ENCODE assay signal across 39 cellular contexts in the genomic region with DNA sequence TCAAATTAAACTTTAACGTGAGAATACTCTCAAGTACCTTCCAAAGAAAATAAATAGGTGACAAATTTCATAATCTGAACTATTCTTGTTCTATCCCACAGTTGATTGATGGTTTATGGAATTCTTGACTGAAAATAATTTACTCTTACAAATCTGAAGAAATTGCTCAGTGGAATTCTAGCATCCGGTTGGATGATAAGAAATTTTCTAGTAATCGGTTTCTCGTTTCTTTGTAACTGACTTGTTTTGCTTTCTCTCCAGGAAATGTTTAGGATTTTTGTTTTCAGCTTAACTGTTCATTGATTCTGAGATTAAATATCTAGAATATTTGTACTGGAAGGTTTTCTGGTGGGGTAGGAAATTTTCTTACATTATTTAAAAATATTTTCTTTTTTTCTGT.
"Had no signal": no experiment of that assay in that cellular context is flagged by ENCODE, and none has a peak within 500 bp of the region (broad histone marks: within the 10 kb centered on the region; RNA-seq: fewer than 3 reads in every experiment).

No MANE protein-coding gene starts in this region.

- H3K36me3 ChIP-seq: adrenal gland, brain microvascular endothelial cell, breast epithelium had no signal

- FAIRE-seq: astrocyte, TTC549 had no signal

- H3K4me1 Mint-ChIP-seq: activated CD4-positive, alpha-beta memory T cell treated with anti-CD3 and anti-CD28 coated beads, Interleukin-2, amount 10 ng/mL, durations not matched to agents 7 days and 5 days; activated CD4-positive, alpha-beta T cell treated with anti-CD3 and anti-CD28 coated beads for 36 hours; activated CD4-positive, alpha-beta T cell treated with anti-CD3 and anti-CD28 coated beads, Interleukin-2, amount 10 ng/mL, durations not matched to agents 7 days and 5 days; activated CD8-positive, alpha-beta memory T cell treated with anti-CD3 and anti-CD28 coated beads, Interleukin-2, amount 10 ng/mL, durations not matched to agents 7 days and 5 days; activated naive CD8-positive, alpha-beta T cell treated with anti-CD3 and anti-CD28 coated beads for 36 hours; activated T-helper 17 cell treated with anti-CD3 and anti-CD28 coated beads, Interleukin-2, amount 50 U/mL, for 72 hours; central memory CD8-positive, alpha-beta T cell had no signal

- DNase-seq: activated CD4-positive, alpha-beta memory T cell treated with anti-CD3 and anti-CD28 coated beads, Interleukin-2, amount 10 ng/mL, durations not matched to agents 7 days and 5 days; activated CD4-positive, alpha-beta T cell treated with anti-CD3 and anti-CD28 coated beads for 1 hour; activated CD4-positive, alpha-beta T cell treated with anti-CD3 and anti-CD28 coated beads for 36 hours; activated CD4-positive, alpha-beta T cell treated with anti-CD3 and anti-CD28 coated beads for 48 hours; activated CD4-positive, alpha-beta T cell treated with anti-CD3 and anti-CD28 coated beads, Interleukin-2, amount 10 ng/mL, durations not matched to agents 7 days and 5 days; activated CD4-positive, alpha-beta T cell treated with anti-CD3 and anti-CD28 coated beads, Interleukin-2, amount 50 U/mL, for 48 hours; activated CD4-positive, CD25-positive, alpha-beta regulatory T cell; activated CD8-positive, alpha-beta memory T cell treated with anti-CD3 and anti-CD28 coated beads for 24 hours; activated CD8-positive, alpha-beta memory T cell treated with anti-CD3 and anti-CD28 coated beads, Interleukin-2, amount 10 ng/mL, durations not matched to agents 7 days and 5 days; activated CD8-positive, alpha-beta memory T cell treated with anti-CD3 and anti-CD28 coated beads, Interleukin-2, amount 50 U/mL, for 48 hours; activated CD8-positive, alpha-beta T cell treated with anti-CD3 and anti-CD28 coated beads, Interleukin-2, amount 10 ng/mL, durations not matched to agents 7 days and 5 days; activated effector memory CD4-positive, alpha-beta T cell treated with anti-CD3 and anti-CD28 coated beads, Interleukin-2, amount 50 U/mL, for 16 hours; activated gamma-delta T cell treated with Interleukin-2 at 50 U/mL for 16 hours; activated naive CD4-positive, alpha-beta T cell; activated naive CD4-positive, alpha-beta T cell treated with anti-CD3 and anti-CD28 coated beads for 36 hours; activated naive CD4-positive, alpha-beta T cell treated with anti-CD3 and anti-CD28 coated beads, Interleukin-2, amount 50 U/mL, for 16 hours; activated naive CD8-positive, alpha-beta T cell treated with anti-CD3 and anti-CD28 coated beads for 36 hours; activated T-cell treated with anti-CD3 and anti-CD28 coated beads, Interleukin-2, amount 50 U/mL, for 4 hours; activated T-cell treated with anti-CD3 and anti-CD28 coated beads, Interleukin-2, amount 50 U/mL, for 72 hours; adrenal gland; amniotic stem cell; aorta; body of pancreas; cerebellar nuclear complex; T-helper 1 cell; T-helper 2 cell; T-helper 9 cell had no signal

- H3K27ac Mint-ChIP-seq: activated CD4-positive, alpha-beta memory T cell treated with anti-CD3 and anti-CD28 coated beads, Interleukin-2, amount 10 ng/mL, durations not matched to agents 7 days and 5 days; activated CD4-positive, alpha-beta T cell treated with anti-CD3 and anti-CD28 coated beads for 36 hours; activated CD4-positive, alpha-beta T cell treated with anti-CD3 and anti-CD28 coated beads, Interleukin-2, amount 10 ng/mL, durations not matched to agents 7 days and 5 days; activated CD8-positive, alpha-beta memory T cell treated with anti-CD3 and anti-CD28 coated beads, Interleukin-2, amount 10 ng/mL, durations not matched to agents 7 days and 5 days; activated CD8-positive, alpha-beta T cell treated with anti-CD3 and anti-CD28 coated beads, Interleukin-2, amount 10 ng/mL, durations not matched to agents 7 days and 5 days; activated naive CD4-positive, alpha-beta T cell treated with anti-CD3 and anti-CD28 coated beads for 36 hours; activated naive CD4-positive, alpha-beta T cell treated with anti-CD3 and anti-CD28 coated beads, Interleukin-2, amount 50 U/mL, for 72 hours; activated naive CD8-positive, alpha-beta T cell treated with anti-CD3 and anti-CD28 coated beads for 36 hours; activated T-cell treated with anti-CD3 and anti-CD28 coated beads, Interleukin-2, amount 50 U/mL, for 72 hours; activated T-helper 1 cell treated with anti-CD3 and anti-CD28 coated beads, Interleukin-12 subunit alpha, Interleukin-12 subunit beta, Interleukin-2, Interleukin-4 antibody, amounts not matched to agents 30 ng/mL and 10 ng/mL and 1 ng/mL, durations not matched to agents 14 hours and 24 hours and 36 hours; activated T-helper 17 cell treated with anti-CD3 and anti-CD28 coated beads, Interleukin-2, amount 50 U/mL, for 72 hours; T-helper 1 cell treated with Interleukin-12 subunit alpha and Interleukin-12 subunit beta and Interleukin-4 antibody, amounts not matched to agents 30 μg/mL and 1 μg/mL, for 36 hours; T-helper 2 cell treated with Interferon-gamma antibody and Interleukin-4, amounts not matched to agents 5 μg/mL and 100 μg/mL, for 36 hours had no signal

- H3K27ac ChIP-seq: adrenal gland, body of pancreas, brain microvascular endothelial cell, breast epithelium, VCaP had no signal

- H3K9me3 ChIP-seq: adrenal gland, body of pancreas had no signal

- H3K9me3 Mint-ChIP-seq: activated T-cell treated with anti-CD3 and anti-CD28 coated beads, Interleukin-2, amount 50 U/mL, for 4 hours; T-helper 1 cell treated with Interleukin-12 subunit alpha and Interleukin-12 subunit beta and Interleukin-4 antibody, amounts not matched to agents 30 μg/mL and 1 μg/mL, for 36 hours had no signal

- H3K4me3 Mint-ChIP-seq: activated CD4-positive, alpha-beta memory T cell treated with anti-CD3 and anti-CD28 coated beads, Interleukin-2, amount 10 ng/mL, durations not matched to agents 7 days and 5 days; activated CD4-positive, alpha-beta T cell treated with anti-CD3 and anti-CD28 coated beads for 36 hours; activated CD4-positive, alpha-beta T cell treated with anti-CD3 and anti-CD28 coated beads, Interleukin-2, amount 10 ng/mL, durations not matched to agents 7 days and 5 days; activated CD8-positive, alpha-beta memory T cell treated with anti-CD3 and anti-CD28 coated beads, Interleukin-2, amount 10 ng/mL, durations not matched to agents 7 days and 5 days; activated CD8-positive, alpha-beta T cell treated with anti-CD3 and anti-CD28 coated beads, Interleukin-2, amount 10 ng/mL, durations not matched to agents 7 days and 5 days; activated naive CD4-positive, alpha-beta T cell treated with anti-CD3 and anti-CD28 coated beads for 36 hours; activated naive CD8-positive, alpha-beta T cell treated with anti-CD3 and anti-CD28 coated beads for 36 hours; activated T-cell treated with anti-CD3 and anti-CD28 coated beads, Interleukin-2, amount 50 U/mL, for 4 hours; activated T-cell treated with anti-CD3 and anti-CD28 coated beads, Interleukin-2, amount 50 U/mL, for 72 hours; activated T-helper 1 cell treated with anti-CD3 and anti-CD28 coated beads, Interleukin-12 subunit alpha, Interleukin-12 subunit beta, Interleukin-2, Interleukin-4 antibody, amounts not matched to agents 30 ng/mL and 10 ng/mL and 1 ng/mL, durations not matched to agents 14 hours and 24 hours and 36 hours; activated T-helper 17 cell treated with anti-CD3 and anti-CD28 coated beads, Interleukin-2, amount 50 U/mL, for 72 hours; central memory CD8-positive, alpha-beta T cell; T-helper 1 cell treated with Interleukin-12 subunit alpha and Interleukin-12 subunit beta and Interleukin-4 antibody, amounts not matched to agents 30 μg/mL and 1 μg/mL, for 36 hours; T-helper 2 cell treated with Interferon-gamma antibody and Interleukin-4, amounts not matched to agents 5 μg/mL and 100 μg/mL, for 36 hours had no signal

- H3K27me3 Mint-ChIP-seq: activated CD4-positive, alpha-beta memory T cell treated with anti-CD3 and anti-CD28 coated beads, Interleukin-2, amount 10 ng/mL, durations not matched to agents 7 days and 5 days; activated CD4-positive, alpha-beta T cell treated with anti-CD3 and anti-CD28 coated beads for 36 hours; activated CD4-positive, alpha-beta T cell treated with anti-CD3 and anti-CD28 coated beads, Interleukin-2, amount 10 ng/mL, durations not matched to agents 7 days and 5 days; activated CD8-positive, alpha-beta memory T cell treated with anti-CD3 and anti-CD28 coated beads, Interleukin-2, amount 10 ng/mL, durations not matched to agents 7 days and 5 days; activated naive CD8-positive, alpha-beta T cell treated with anti-CD3 and anti-CD28 coated beads for 36 hours; activated T-helper 17 cell treated with anti-CD3 and anti-CD28 coated beads, Interleukin-2, amount 50 U/mL, for 72 hours; central memory CD8-positive, alpha-beta T cell had no signal

- H3K4me1 ChIP-seq: adrenal gland, body of pancreas, breast epithelium had no signal

- H3K36me3 Mint-ChIP-seq: activated CD8-positive, alpha-beta memory T cell treated with anti-CD3 and anti-CD28 coated beads, Interleukin-2, amount 10 ng/mL, durations not matched to agents 7 days and 5 days; activated naive CD4-positive, alpha-beta T cell treated with anti-CD3 and anti-CD28 coated beads, Interleukin-2, amount 50 U/mL, for 72 hours; activated naive CD8-positive, alpha-beta T cell treated with anti-CD3 and anti-CD28 coated beads for 36 hours had no signal

- H3K27me3 ChIP-seq: adrenal gland, body of pancreas, brain microvascular endothelial cell, breast epithelium had no signal

- H3K4me3 ChIP-seq: adrenal gland, body of pancreas, breast epithelium had no signal

- ATAC-seq: activated CD4-positive, alpha-beta T cell treated with anti-CD3 and anti-CD28 coated beads for 36 hours; activated CD4-positive, CD25-positive, alpha-beta regulatory T cell treated with anti-CD3 and anti-CD28 coated beads, Interleukin-2, amount 50 U/mL, for 24 hours; activated CD8-positive, alpha-beta memory T cell treated with anti-CD3 and anti-CD28 coated beads, Interleukin-2, amount 10 ng/mL, durations not matched to agents 7 days and 5 days; activated CD8-positive, alpha-beta T cell treated with anti-CD3 and anti-CD28 coated beads, Interleukin-2, amount 10 ng/mL, durations not matched to agents 7 days and 5 days; activated naive CD4-positive, alpha-beta T cell treated with anti-CD3 and anti-CD28 coated beads, Interleukin-2, amount 50 U/mL, for 72 hours; activated T-cell treated with anti-CD3 and anti-CD28 coated beads, Interleukin-2, amount 50 U/mL, for 4 hours; activated T-cell treated with anti-CD3 and anti-CD28 coated beads, Interleukin-2, amount 50 U/mL, for 72 hours; activated T-helper 17 cell treated with anti-CD3 and anti-CD28 coated beads, Interleukin-2, amount 50 U/mL, for 72 hours; body of pancreas had no signal
